11 cellular contexts compared by ENCODE assay signal in genomic region chr14:71692496-71692895, GRCh38.
DNase-seq lines count a peak whose midpoint lies in the region; ATAC-seq, FAIRE-seq and TF ChIP-seq lines count a peak whose summit lies in the region.
"Had no signal": no experiment of that assay in that cellular context is flagged by ENCODE, and none has a peak within 500 bp of the region (broad histone marks: within the 10 kb centered on the region; RNA-seq: fewer than 3 reads in every experiment).

No MANE protein-coding gene starts in this region.

- ATAC-seq in HG02588 (IDR thresholded peaks at IDR 0.05; ENCODE audit: unreplicated experiment) = no peak
- ATAC-seq: right cardiac atrium had no signal

- H3K9me3 Mint-ChIP-seq in HFFc6 = no peaks in the 10 kb centered on the region

- no peak for TF ChIP-seq CTCF in HFFc6 (IDR thresholded peaks at IDR 0.05)

- no peak overlapping the region for H3K4me3 Mint-ChIP-seq in HFFc6
- H3K4me3 Mint-ChIP-seq: activated naive CD8-positive, alpha-beta T cell had no signal

- H3K27ac Mint-ChIP-seq in HFFc6 = peak overlapping the region; percentile 11
- H3K27ac Mint-ChIP-seq: activated naive CD8-positive, alpha-beta T cell had no signal

- peaks cover 7% of the 10 kb centered on the region for H3K27me3 Mint-ChIP-seq in HFFc6 (ENCODE audit: insufficient read depth)
- H3K27me3 Mint-ChIP-seq: activated naive CD8-positive, alpha-beta T cell had no signal

- peaks cover 80% of the 10 kb centered on the region for H3K4me1 Mint-ChIP-seq in HFFc6 (ENCODE audit: low read depth)

- TF ChIP-seq POLR2A in GM12891 (IDR thresholded peaks at IDR 0.05; ENCODE audit: low read depth, low read length) = no peak

- peak overlapping the region; percentile 55 for H3K27ac ChIP-seq in temporal lobe (ENCODE audit: low read depth, low read length)
- H3K27ac ChIP-seq: stomach had no signal

- DNase-seq in HFFc6 (peak; percentile 65), amniotic epithelial cell (ENCODE audit: low read depth) (peak; percentile 77), hepatic stellate cell (ENCODE audit: low spot score) (peak; percentile 31), 8988T (no peak), GM12891 (ENCODE audit: insufficient read length, low spot score) (no peak)
- DNase-seq: KG1, right cardiac atrium, stomach had no signal

- H3K36me3 Mint-ChIP-seq in HFFc6 (ENCODE audit: low read depth) = peaks cover 64% of the 10 kb centered on the region

- FAIRE-seq in GM12891 (lab: Jason Lieb, UNC) = no peak

TF ChIP-seq in GM12891, 5 proteins besides CTCF, POLR2A, EP300 and RAD21:
- no peak for TF ChIP-seq POLR2AphosphoS5 (IDR thresholded peaks at IDR 0.05; ENCODE audit: low read depth, low read length)
- TF ChIP-seq POU2F2 (IDR thresholded peaks at IDR 0.05; ENCODE audit: low read depth, low read length) = no peak
- TF ChIP-seq SPI1 (IDR thresholded peaks at IDR 0.05; ENCODE audit: low read depth, low read length) = no peak
- TF ChIP-seq PAX5 (IDR thresholded peaks at IDR 0.05; ENCODE audit: insufficient read depth, low read length, severe bottlenecking) = no peak
- no peak for TF ChIP-seq TAF1 (IDR thresholded peaks at IDR 0.05; ENCODE audit: low read depth, low read length)

Comparison
In these comparisons a context has a peak if more than half of its experiments do, and no peak if none do; other contexts are left out.
1. DNase-seq: peak in HFFc6 (single experiment), amniotic epithelial cell (single experiment) and hepatic stellate cell (single experiment); none in 8988T (single experiment) and GM12891 (single experiment).